7 cellular contexts compared by ENCODE assay signal in the genomic region with DNA sequence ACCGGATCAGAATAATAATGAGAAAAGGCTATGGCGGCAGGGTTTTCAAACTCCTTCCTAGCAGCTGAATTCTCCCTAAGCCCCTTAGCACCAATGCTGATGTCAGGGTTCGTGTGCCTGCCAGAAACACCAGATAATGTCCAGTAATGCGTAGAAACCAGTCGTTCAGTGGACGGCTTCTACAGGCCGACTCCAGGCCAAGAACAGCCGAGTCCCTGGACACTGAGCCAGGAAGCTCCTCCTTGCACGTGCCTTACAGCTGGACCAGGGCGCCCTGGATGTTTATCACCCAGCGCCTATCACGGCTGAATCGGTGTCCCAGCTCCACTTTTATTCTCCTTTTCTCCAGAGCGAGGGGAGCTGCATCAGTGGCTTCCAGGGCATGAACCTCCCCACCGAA. TPM values are rescaled to one million over a fixed set of nuclear protein-coding genes. Genes with fewer than 3 reads are reported as not detected.
"Had no signal": no experiment of that assay in that cellular context is flagged by ENCODE, and none has a peak within 500 bp of the region (broad histone marks: within the 10 kb centered on the region; RNA-seq: fewer than 3 reads in every experiment).

No MANE protein-coding gene starts in this region.

RNA-seq across cellular contexts. Expression of gene PGA4, which starts 8.9 kb away (rescaled TPM):
- total RNA-seq: ureter had no signal

RNA-seq across cellular contexts. Expression of gene PGA5, which starts 9.9 kb away (rescaled TPM):
- total RNA-seq: suprapubic skin, temporal lobe, thoracic aorta, upper lobe of right lung, ureter, uterus, vagina had no signal

RNA-seq across cellular contexts. Expression of gene PGA3, which starts 27.7 kb away (rescaled TPM):
- total RNA-seq: upper lobe of right lung, ureter had no signal
